In the genomic region with DNA sequence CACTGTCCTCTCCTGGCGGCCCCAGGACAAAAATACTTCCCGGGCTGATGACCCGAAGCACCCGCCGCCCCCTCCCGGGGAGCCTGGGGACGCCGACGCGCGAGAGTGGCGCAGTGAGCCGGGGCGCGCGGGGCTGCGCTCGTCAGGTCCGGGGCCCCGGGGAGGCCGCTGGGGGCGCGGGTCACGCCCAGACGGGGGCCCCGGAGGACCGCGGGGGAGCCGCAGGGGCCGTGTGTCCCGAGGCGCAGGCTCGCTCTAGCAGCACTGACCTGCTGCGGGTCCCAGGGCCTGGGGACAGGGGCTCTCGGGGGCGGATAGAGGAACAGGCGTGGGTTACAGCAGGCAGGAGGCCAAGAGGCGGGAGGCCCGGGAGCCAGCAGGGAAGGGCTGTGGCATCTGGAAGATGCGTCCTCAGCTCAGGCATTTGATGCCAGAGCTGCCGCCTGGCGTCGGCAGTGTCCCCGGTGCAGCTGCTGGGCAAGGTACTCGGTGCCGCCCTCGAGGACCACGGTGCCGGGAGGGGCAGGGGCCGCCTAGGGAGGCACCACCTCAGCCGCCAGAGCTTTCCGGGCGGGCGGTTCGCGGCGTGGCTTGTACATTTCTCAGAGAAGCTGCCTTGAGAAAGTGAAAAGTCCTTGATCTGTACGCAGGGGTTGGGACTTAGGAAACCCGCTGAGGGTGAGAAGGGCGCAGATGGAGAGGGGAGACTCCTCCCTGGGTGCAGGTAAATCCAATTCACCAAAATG, we compare ENCODE assay signal across 1 cellular context.
TF ChIP-seq lines count a peak whose summit lies in the region.

No MANE protein-coding gene starts in this region.

TF ChIP-seq in endothelial cell of umbilical vein, 7 proteins besides CTCF, POLR2A, EP300 and RAD21:
- TF ChIP-seq, protein P1, sequence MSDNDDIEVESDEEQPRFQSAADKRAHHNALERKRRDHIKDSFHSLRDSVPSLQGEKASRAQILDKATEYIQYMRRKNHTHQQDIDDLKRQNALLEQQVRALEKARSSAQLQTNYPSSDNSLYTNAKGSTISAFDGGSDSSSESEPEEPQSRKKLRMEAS (IDR thresholded peaks at IDR 0.05; ENCODE audit: insufficient read depth, insufficient read length): no peak
- peak; percentile 87 for TF ChIP-seq EZH2 (IDR thresholded peaks at IDR 0.05; ENCODE audit: borderline replicate concordance, low read depth, low read length, severe bottlenecking)
TF ChIP-seq in endothelial cell of umbilical vein: peak in this region for 1.
